In the genomic region with DNA sequence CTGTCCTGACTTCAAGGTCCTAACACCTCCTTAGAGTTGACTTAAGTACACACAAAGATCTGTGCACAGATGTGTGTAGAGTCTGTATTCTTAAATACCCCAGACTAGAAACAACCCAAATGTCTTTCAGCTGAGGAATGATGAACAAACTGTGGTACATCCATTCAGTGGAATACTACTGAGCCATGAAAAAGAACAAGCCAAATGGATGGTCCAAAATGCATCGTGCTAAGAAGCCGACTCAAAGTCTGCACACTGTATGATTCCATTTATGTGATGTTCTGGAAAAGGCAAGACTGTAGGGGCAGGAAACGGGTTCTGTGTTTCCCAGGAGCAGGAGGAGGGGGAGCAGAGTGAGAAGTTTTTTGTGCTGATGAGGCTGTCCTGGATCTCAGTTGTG, we compare ENCODE assay signal across 41 cellular contexts. TPM values are rescaled to one million over a fixed set of nuclear protein-coding genes. Genes with fewer than 3 reads are reported as not detected.
"Had no signal": no experiment of that assay in that cellular context is flagged by ENCODE, and none has a peak within 500 bp of the region (broad histone marks: within the 10 kb centered on the region; RNA-seq: fewer than 3 reads in every experiment).

No MANE protein-coding gene starts in this region.

- H3K36me3 ChIP-seq: adrenal gland, breast epithelium, Peyer's patch, SJSA1 had no signal

- H3K27ac ChIP-seq: adrenal gland, body of pancreas, breast epithelium, Peyer's patch, SJSA1, VCaP had no signal

- FAIRE-seq: astrocyte had no signal

- ATAC-seq: activated CD8-positive, alpha-beta memory T cell treated with anti-CD3 and anti-CD28 coated beads, Interleukin-2, amount 10 ng/mL, durations not matched to agents 7 days and 5 days; activated T-cell treated with anti-CD3 and anti-CD28 coated beads, Interleukin-2, amount 50 U/mL, for 72 hours; activated T-helper 17 cell treated with anti-CD3 and anti-CD28 coated beads, Interleukin-2, amount 50 U/mL, for 72 hours; body of pancreas; PC-3 had no signal

- H3K4me3 ChIP-seq: adrenal gland, body of pancreas, breast epithelium, Peyer's patch, SJSA1 had no signal

- H3K4me1 ChIP-seq: adrenal gland, body of pancreas, breast epithelium, Peyer's patch had no signal

- DNase-seq: activated CD4-positive, alpha-beta memory T cell treated with anti-CD3 and anti-CD28 coated beads, Interleukin-2, amount 10 ng/mL, durations not matched to agents 7 days and 5 days; activated CD4-positive, alpha-beta T cell treated with anti-CD3 and anti-CD28 coated beads for 1 hour; activated CD4-positive, alpha-beta T cell treated with anti-CD3 and anti-CD28 coated beads for 48 hours; activated CD4-positive, CD25-positive, alpha-beta regulatory T cell; activated CD8-positive, alpha-beta memory T cell treated with anti-CD3 and anti-CD28 coated beads for 24 hours; activated CD8-positive, alpha-beta memory T cell treated with anti-CD3 and anti-CD28 coated beads, Interleukin-2, amount 10 ng/mL, durations not matched to agents 7 days and 5 days; activated CD8-positive, alpha-beta memory T cell treated with anti-CD3 and anti-CD28 coated beads, Interleukin-2, amount 50 U/mL, for 48 hours; activated gamma-delta T cell; activated naive CD4-positive, alpha-beta T cell treated with Interleukin-2 at 50 U/mL for 16 hours; activated naive CD8-positive, alpha-beta T cell treated with anti-CD3 and anti-CD28 coated beads, Interleukin-2, amount 10 ng/mL, durations not matched to agents 7 days and 5 days; activated T-cell treated with anti-CD3 and anti-CD28 coated beads, Interleukin-2, amount 50 U/mL, for 1 hour; activated T-cell treated with anti-CD3 and anti-CD28 coated beads, Interleukin-2, amount 50 U/mL, for 72 hours; adrenal gland; body of pancreas; MM.1S; MV-4-11; NCI-H1092; NCI-H1417; NCI-H146; NCI-H187; NCI-H2029 treated with DMSO at 0.1 percent for 48 hours; NCI-H2107; NCI-H2171; NCI-H510A; NCI-H526; NCI-H748 treated with DMSO at 0.1 percent for 48 hours; NK-92 treated with Interleukin-12 subunit alpha and Interleukin-12 subunit beta, amount 100 ng/mL, for 24 hours; PC-3; Peyer's patch; RPMI8226; SHP77 treated with DMSO at 0.1 percent for 48 hours; SW 1271; T-helper 1 cell; T-helper 2 cell; T-helper 9 cell had no signal

- H3K27me3 ChIP-seq: body of pancreas, breast epithelium, Peyer's patch, SJSA1 had no signal

- H3K9me3 ChIP-seq: adrenal gland had no signal

RNA-seq across cellular contexts. Expression of a gene that starts 56.7 kb away (rescaled TPM):
- total RNA-seq: activated CD4-positive, alpha-beta memory T cell treated with anti-CD3 and anti-CD28 coated beads, Interleukin-2, amount 10 ng/mL, durations not matched to agents 7 days and 5 days; activated CD8-positive, alpha-beta memory T cell treated with anti-CD3 and anti-CD28 coated beads, Interleukin-2, amount 10 ng/mL, durations not matched to agents 7 days and 5 days; activated naive CD8-positive, alpha-beta T cell treated with anti-CD3 and anti-CD28 coated beads, Interleukin-2, amount 10 ng/mL, durations not matched to agents 7 days and 5 days; activated T-cell treated with anti-CD3 and anti-CD28 coated beads, Interleukin-2, amount 50 U/mL, for 72 hours; activated T-helper 17 cell treated with anti-CD3 and anti-CD28 coated beads, Interleukin-2, amount 50 U/mL, for 72 hours; adrenal gland; astrocyte; body of pancreas; breast epithelium; LHCN-M2; PC-3; Peyer's patch had no signal
- polyA plus RNA-seq: adrenal gland had no signal
